ENCODE assay signal across 1 cellular context in the genomic region with DNA sequence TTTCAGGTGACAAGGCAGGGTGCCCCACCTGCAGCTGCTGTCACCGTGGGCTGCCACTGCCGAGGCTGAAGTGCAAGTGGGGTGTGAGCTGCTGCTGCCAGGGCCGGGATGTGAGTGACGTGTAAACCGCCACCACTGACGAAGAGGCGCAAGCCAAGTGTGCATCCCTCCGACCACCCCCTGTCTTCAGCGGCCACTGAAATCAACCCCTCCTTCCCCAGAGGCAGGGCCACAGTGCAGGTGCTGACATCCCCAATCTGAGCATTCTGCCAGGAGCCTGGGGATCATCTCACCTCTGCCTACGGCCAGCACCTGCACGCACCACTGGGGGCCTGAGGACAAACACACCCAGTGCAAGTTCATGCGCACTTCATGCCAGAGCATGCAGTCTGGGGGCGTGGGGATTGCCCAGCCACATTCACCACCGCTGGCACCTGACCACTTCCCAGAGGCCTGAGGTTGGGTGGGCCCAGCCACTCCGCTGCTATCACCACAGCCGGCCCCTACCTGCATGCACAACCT.
TF ChIP-seq lines count a peak whose summit lies in the region.

No MANE protein-coding gene starts in this region.

TF ChIP-seq in SK-N-SH treated with all-trans-retinoic acid at 6 μM for 48 hours, 23 proteins besides CTCF, POLR2A, EP300 and RAD21 (continued from another document):
- TF ChIP-seq, protein P1, sequence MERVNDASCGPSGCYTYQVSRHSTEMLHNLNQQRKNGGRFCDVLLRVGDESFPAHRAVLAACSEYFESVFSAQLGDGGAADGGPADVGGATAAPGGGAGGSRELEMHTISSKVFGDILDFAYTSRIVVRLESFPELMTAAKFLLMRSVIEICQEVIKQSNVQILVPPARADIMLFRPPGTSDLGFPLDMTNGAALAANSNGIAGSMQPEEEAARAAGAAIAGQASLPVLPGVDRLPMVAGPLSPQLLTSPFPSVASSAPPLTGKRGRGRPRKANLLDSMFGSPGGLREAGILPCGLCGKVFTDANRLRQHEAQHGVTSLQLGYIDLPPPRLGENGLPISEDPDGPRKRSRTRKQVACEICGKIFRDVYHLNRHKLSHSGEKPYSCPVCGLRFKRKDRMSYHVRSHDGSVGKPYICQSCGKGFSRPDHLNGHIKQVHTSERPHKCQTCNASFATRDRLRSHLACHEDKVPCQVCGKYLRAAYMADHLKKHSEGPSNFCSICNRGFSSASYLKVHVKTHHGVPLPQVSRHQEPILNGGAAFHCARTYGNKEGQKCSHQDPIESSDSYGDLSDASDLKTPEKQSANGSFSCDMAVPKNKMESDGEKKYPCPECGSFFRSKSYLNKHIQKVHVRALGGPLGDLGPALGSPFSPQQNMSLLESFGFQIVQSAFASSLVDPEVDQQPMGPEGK (CRISPR knock-in tag; IDR thresholded peaks at IDR 0.05; ENCODE audit: borderline replicate concordance): no peak
- no peak for TF ChIP-seq TCF4 (CRISPR knock-in tag; IDR thresholded peaks at IDR 0.05; ENCODE audit: borderline replicate concordance)
- TF ChIP-seq ZC3H10 (CRISPR knock-in tag; IDR thresholded peaks at IDR 0.05): no peak
- TF ChIP-seq ZNF70 (CRISPR knock-in tag; IDR thresholded peaks at IDR 0.05): no peak
- TF ChIP-seq ARNTL (CRISPR knock-in tag; IDR thresholded peaks at IDR 0.05; ENCODE audit: borderline replicate concordance, low read depth): no peak
- no peak for TF ChIP-seq CSDC2 (CRISPR knock-in tag; IDR thresholded peaks at IDR 0.05)
- TF ChIP-seq, protein P2, sequence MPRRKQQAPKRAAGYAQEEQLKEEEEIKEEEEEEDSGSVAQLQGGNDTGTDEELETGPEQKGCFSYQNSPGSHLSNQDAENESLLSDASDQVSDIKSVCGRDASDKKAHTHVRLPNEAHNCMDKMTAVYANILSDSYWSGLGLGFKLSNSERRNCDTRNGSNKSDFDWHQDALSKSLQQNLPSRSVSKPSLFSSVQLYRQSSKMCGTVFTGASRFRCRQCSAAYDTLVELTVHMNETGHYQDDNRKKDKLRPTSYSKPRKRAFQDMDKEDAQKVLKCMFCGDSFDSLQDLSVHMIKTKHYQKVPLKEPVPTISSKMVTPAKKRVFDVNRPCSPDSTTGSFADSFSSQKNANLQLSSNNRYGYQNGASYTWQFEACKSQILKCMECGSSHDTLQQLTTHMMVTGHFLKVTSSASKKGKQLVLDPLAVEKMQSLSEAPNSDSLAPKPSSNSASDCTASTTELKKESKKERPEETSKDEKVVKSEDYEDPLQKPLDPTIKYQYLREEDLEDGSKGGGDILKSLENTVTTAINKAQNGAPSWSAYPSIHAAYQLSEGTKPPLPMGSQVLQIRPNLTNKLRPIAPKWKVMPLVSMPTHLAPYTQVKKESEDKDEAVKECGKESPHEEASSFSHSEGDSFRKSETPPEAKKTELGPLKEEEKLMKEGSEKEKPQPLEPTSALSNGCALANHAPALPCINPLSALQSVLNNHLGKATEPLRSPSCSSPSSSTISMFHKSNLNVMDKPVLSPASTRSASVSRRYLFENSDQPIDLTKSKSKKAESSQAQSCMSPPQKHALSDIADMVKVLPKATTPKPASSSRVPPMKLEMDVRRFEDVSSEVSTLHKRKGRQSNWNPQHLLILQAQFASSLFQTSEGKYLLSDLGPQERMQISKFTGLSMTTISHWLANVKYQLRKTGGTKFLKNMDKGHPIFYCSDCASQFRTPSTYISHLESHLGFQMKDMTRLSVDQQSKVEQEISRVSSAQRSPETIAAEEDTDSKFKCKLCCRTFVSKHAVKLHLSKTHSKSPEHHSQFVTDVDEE (CRISPR knock-in tag; IDR thresholded peaks at IDR 0.05): no peak
- TF ChIP-seq RARB (CRISPR knock-in tag; IDR thresholded peaks at IDR 0.05): no peak
- TF ChIP-seq ZNF565 (CRISPR knock-in tag; conservative IDR thresholded peaks at IDR 0.05; ENCODE audit: low read depth): no peak
- TF ChIP-seq ZNF8 (CRISPR knock-in tag; IDR thresholded peaks at IDR 0.05): no peak
